In the genomic region with DNA sequence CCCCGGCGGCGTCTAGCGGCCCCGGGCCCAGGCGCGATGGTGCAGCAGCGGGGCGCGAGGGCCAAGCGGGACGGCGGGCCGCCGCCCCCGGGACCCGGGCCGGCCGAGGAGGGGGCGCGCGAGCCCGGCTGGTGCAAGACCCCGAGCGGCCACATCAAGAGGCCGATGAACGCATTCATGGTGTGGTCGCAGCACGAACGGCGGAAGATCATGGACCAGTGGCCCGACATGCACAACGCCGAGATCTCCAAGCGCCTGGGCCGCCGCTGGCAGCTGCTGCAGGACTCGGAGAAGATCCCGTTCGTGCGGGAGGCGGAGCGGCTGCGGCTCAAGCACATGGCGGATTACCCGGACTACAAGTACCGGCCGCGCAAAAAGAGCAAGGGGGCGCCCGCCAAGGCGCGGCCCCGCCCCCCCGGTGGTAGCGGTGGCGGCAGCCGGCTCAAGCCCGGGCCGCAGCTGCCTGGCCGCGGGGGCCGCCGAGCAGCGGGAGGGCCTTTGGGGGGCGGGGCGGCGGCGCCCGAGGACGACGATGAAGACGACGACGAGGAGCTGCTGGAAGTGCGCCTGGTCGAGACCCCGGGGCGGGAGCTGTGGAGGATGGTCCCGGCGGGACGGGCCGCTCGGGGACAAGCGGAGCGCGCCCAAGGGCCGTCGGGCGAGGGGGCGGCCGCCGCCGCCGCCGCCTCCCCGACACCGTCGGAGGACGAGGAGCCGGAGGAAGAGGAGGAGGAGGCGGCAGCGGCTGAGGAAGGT, we compare ENCODE assay signal across 8 cellular contexts. TPM values are rescaled to one million over a fixed set of nuclear protein-coding genes. Genes with fewer than 3 reads are reported as not detected.
A peak's percentile ranks its signal among the peaks of the same experiment; 100 is the strongest.
DNase-seq lines count a peak whose midpoint lies in the region; ATAC-seq and TF ChIP-seq lines count a peak whose summit lies in the region.

No MANE protein-coding gene starts in this region.

- H3K36me3 ChIP-seq in stomach = no peaks in the 10 kb centered on the region

- peak overlapping the region; percentile 89 for H3K27ac ChIP-seq in epithelial cell of prostate
- H3K27ac ChIP-seq in stomach = peak overlapping the region; percentile 84 to 96 (median 93)

- no peaks in the 10 kb centered on the region for H3K9me3 Mint-ChIP-seq in HFFc6

- peaks cover 5% of the 10 kb centered on the region for H3K27me3 Mint-ChIP-seq in HFFc6 (ENCODE audit: insufficient read depth)

- H3K9me3 ChIP-seq in stomach = no peaks in the 10 kb centered on the region

- ATAC-seq in GM18520 (IDR thresholded peaks at IDR 0.05; ENCODE audit: unreplicated experiment) = no peak

- TF ChIP-seq POLR2A in stomach (IDR thresholded peaks at IDR 0.05) = no peak

- peak overlapping the region; percentile 67 to 79 (median 76) for H3K4me3 ChIP-seq in stomach

- peaks cover 21 to 63% (median 60%) of the 10 kb centered on the region in 4 donors for H3K4me1 ChIP-seq in stomach

- peak overlapping the region; percentile 75 for H3K27ac Mint-ChIP-seq in HFFc6

- TF ChIP-seq CTCF in HFFc6 (IDR thresholded peaks at IDR 0.05) = no peak; the same call in 1 of the 2 replicates
- TF ChIP-seq CTCF in stomach (IDR thresholded peaks at IDR 0.05) = no peak

- peak overlapping the region; percentile 88 for H3K4me3 Mint-ChIP-seq in HFFc6

- WGBS in stomach, 5 donors = 0 to 1% (median 1%) methylated on average over 29 to 101 of the region's 103 CpGs

- peaks cover 0 to 16% (median 0%) of the 10 kb centered on the region in 3 donors for H3K27me3 ChIP-seq in stomach

- no peak for TF ChIP-seq EP300 in stomach (IDR thresholded peaks at IDR 0.05)

- DNase-seq in DMS114 treated with DMSO at 0.1 percent for 48 hours (lab: John Stamatoyannopoulos, UW; ENCODE audit: unreplicated experiment) = peak; percentile 21
- peak; percentile 63 for DNase-seq in HFFc6
- DNase-seq in NCI-H510A treated with DMSO at 0.1 percent for 48 hours (lab: John Stamatoyannopoulos, UW) = peak; percentile 74
- DNase-seq in activated CD8-positive, alpha-beta memory T cell treated with anti-CD3 and anti-CD28 coated beads, Interleukin-2, amount 50 U/mL, for 48 hours = peak; percentile 82
- DNase-seq in epithelial cell of prostate (ENCODE audit: low read depth, low spot score) = no peak
- DNase-seq in midbrain (lab: John Stamatoyannopoulos, UW) = peak; percentile 56
- peak; percentile 60 for DNase-seq in stomach

- intact Hi-C loops in stomach (cut with DNase I; ENCODE audit: low total_unique reads) = no loop called here

- peaks cover 20% of the 10 kb centered on the region for H3K36me3 Mint-ChIP-seq in HFFc6 (ENCODE audit: low read depth)

- peaks cover 46% of the 10 kb centered on the region for H3K4me1 Mint-ChIP-seq in HFFc6 (ENCODE audit: low read depth)

RNA-seq across cellular contexts. Expression of a gene that starts 0.7 kb away (rescaled TPM):
- 10 to 100 TPM; 24.5 to 26.3 (median 25.0) TPM for total RNA-seq in HFFc6 (2021; fragmentation: NEBNext Ultra II Directional; extraction: Animal tissue kit (Norgen Biotek cat#: 25700))
- total RNA-seq in stomach = 10 to 100 TPM in 2 of 5 donors, 1 to 10 TPM in 3; 1.5 to 20.3 (median 5.4) TPM
- 1 to 10 TPM; 1.7 to 2.8 (median 2.6) TPM for polyA plus RNA-seq in stomach

RNA-seq across cellular contexts. Expression of a gene that starts 20.8 kb away (rescaled TPM):
- 10 to 100 TPM; 61.1 to 76.6 (median 65.4) TPM for total RNA-seq in HFFc6 (2021; fragmentation: NEBNext Ultra II Directional; extraction: Animal tissue kit (Norgen Biotek cat#: 25700))
- total RNA-seq in stomach = 10 to 100 TPM in 4 of 5 donors, under 1 TPM in 1; 0.89 to 36.5 (median 15.2) TPM
- polyA plus RNA-seq in stomach = 10 to 100 TPM in 2 of 3 donors, 1 to 10 TPM in 1; 9.8 to 21.0 (median 20.2) TPM

RNA-seq across cellular contexts. Expression of a gene that starts 28.7 kb away (rescaled TPM):
- 10 to 100 TPM; 10.9 to 11.7 (median 11.4) TPM for total RNA-seq in HFFc6 (2021; fragmentation: NEBNext Ultra II Directional; extraction: Animal tissue kit (Norgen Biotek cat#: 25700))
- 10 to 100 TPM; 10.6 to 59.1 (median 18.7) TPM for total RNA-seq in stomach
- polyA plus RNA-seq in stomach = 1 to 10 TPM; 6.2 to 9.0 (median 8.6) TPM

RNA-seq across cellular contexts. Expression of a gene that starts 35.5 kb away (rescaled TPM):
- 1 to 10 TPM; 2.9 to 3.5 (median 3.2) TPM for total RNA-seq in HFFc6 (2021; fragmentation: NEBNext Ultra II Directional; extraction: Animal tissue kit (Norgen Biotek cat#: 25700))
- total RNA-seq in stomach = 10 to 100 TPM in 1 of 5 donors, 1 to 10 TPM in 4; 3.1 to 23.9 (median 5.4) TPM
- polyA plus RNA-seq in stomach = 1 to 10 TPM; 3.9 to 5.2 (median 5.0) TPM

RNA-seq across cellular contexts. Expression of a gene that starts 54.5 kb away (rescaled TPM):
- total RNA-seq in HFFc6 (2021; fragmentation: NEBNext Ultra II Directional; extraction: Animal tissue kit (Norgen Biotek cat#: 25700)) = 10 to 100 TPM in 3 of 6 experiments, 1 to 10 TPM in 3; 8.4 to 11.8 (median 10.1) TPM
- 10 to 100 TPM in 2 of 5 donors, 1 to 10 TPM in 3; 1.7 to 17.7 (median 3.6) TPM for total RNA-seq in stomach
- 10 to 100 TPM in 2 of 3 donors, 1 to 10 TPM in 1; 8.7 to 15.8 (median 12.6) TPM for polyA plus RNA-seq in stomach
